Comparison of ENCODE assay signal across 18 cellular contexts in the genomic region with DNA sequence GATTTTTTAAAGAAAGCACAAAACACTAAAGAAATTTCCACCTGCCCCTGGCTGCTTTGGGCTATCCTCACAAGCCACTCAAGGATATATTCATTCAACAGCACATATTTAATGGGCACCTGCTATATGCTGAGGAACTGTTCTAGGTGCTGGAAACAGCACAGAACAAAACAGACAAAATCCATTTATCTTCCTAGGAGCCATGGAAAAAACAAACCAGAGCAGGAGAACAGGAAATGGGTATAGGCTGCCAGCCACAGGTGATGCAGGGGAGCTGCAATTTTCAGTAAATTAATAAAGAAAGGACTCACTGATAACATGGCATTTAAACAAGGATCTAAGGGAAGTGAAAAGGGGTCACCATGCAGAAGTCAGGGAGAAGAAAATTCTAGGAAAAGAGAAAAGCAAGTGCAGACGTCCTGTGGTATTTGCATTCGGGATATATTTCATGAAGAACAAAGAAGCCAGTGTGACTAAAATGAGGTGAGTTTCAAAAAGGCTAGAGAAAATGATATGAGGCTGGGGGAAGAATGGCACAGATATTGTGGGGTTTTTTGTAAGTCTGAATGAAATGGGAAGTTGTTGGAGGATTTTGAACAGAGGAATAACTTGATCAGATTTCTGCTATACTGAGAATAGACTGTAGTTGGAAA.
"Had no signal": no experiment of that assay in that cellular context is flagged by ENCODE, and none has a peak within 500 bp of the region (broad histone marks: within the 10 kb centered on the region; RNA-seq: fewer than 3 reads in every experiment).

No MANE protein-coding gene starts in this region.

- ATAC-seq: activated naive CD8-positive, alpha-beta T cell treated with anti-CD3 and anti-CD28 coated beads, Interleukin-2, amount 50 U/mL, for 24 hours; effector memory CD8-positive, alpha-beta T cell; left colon; mucosa of descending colon; natural killer cell; right cardiac atrium; stimulated activated effector memory CD8-positive, alpha-beta T cell treated with anti-CD3 and anti-CD28 coated beads, Interleukin-12 subunit alpha, Interleukin-12 subunit beta, amount 100 ng/mL, for 72 hours had no signal

- H3K4me3 ChIP-seq: mucosa of descending colon, smooth muscle cell, tibial nerve had no signal

- H3K36me3 ChIP-seq: tibial nerve had no signal

- H3K4me3 Mint-ChIP-seq: activated CD4-positive, alpha-beta T cell treated with anti-CD3 and anti-CD28 coated beads, Interleukin-2, amount 10 ng/mL, durations not matched to agents 24 days and 14 days; activated naive CD8-positive, alpha-beta T cell treated with anti-CD3 and anti-CD28 coated beads, Interleukin-2, amount 50 U/mL, for 24 hours; activated T-helper 1 cell treated with anti-CD3 and anti-CD28 coated beads, Interleukin-12 subunit alpha, Interleukin-12 subunit beta, Interleukin-2, Interleukin-4 antibody, amounts not matched to agents 30 ng/mL and 10 ng/mL and 1 ng/mL, durations not matched to agents 14 hours and 24 hours and 36 hours; central memory CD8-positive, alpha-beta T cell; dendritic cell treated with granulocyte-macrophage colony-stimulating factor and Interleukin-4, amounts not matched to agents 40 ng/mL and 50 ng/mL, for 4 days; effector memory CD8-positive, alpha-beta T cell; immature natural killer cell; natural killer cell; stimulated activated effector memory CD8-positive, alpha-beta T cell treated with anti-CD3 and anti-CD28 coated beads, Interleukin-12 subunit alpha, Interleukin-12 subunit beta, amount 100 ng/mL, for 72 hours had no signal

- H3K4me1 ChIP-seq: tibial nerve had no signal

- H3K27me3 Mint-ChIP-seq: activated CD4-positive, alpha-beta T cell treated with anti-CD3 and anti-CD28 coated beads, Interleukin-2, amount 10 ng/mL, durations not matched to agents 24 days and 14 days; activated naive CD8-positive, alpha-beta T cell treated with anti-CD3 and anti-CD28 coated beads, Interleukin-2, amount 50 U/mL, for 24 hours; central memory CD8-positive, alpha-beta T cell; dendritic cell treated with granulocyte-macrophage colony-stimulating factor and Interleukin-4, amounts not matched to agents 40 ng/mL and 50 ng/mL, for 4 days; effector memory CD8-positive, alpha-beta T cell; progenitor cell of endocrine pancreas had no signal

- H3K27me3 ChIP-seq: tibial nerve had no signal

- H3K9me3 Mint-ChIP-seq: activated CD4-positive, alpha-beta T cell treated with anti-CD3 and anti-CD28 coated beads, Interleukin-2, amount 10 ng/mL, durations not matched to agents 24 days and 14 days; activated naive CD8-positive, alpha-beta T cell treated with anti-CD3 and anti-CD28 coated beads, Interleukin-2, amount 50 U/mL, for 24 hours; activated T-helper 1 cell treated with anti-CD3 and anti-CD28 coated beads, Interleukin-12 subunit alpha, Interleukin-12 subunit beta, Interleukin-2, Interleukin-4 antibody, amounts not matched to agents 30 ng/mL and 10 ng/mL and 1 ng/mL, durations not matched to agents 14 hours and 24 hours and 36 hours; dendritic cell treated with granulocyte-macrophage colony-stimulating factor and Interleukin-4, amounts not matched to agents 40 ng/mL and 50 ng/mL, for 4 days; effector memory CD8-positive, alpha-beta T cell; natural killer cell; stimulated activated effector memory CD8-positive, alpha-beta T cell treated with anti-CD3 and anti-CD28 coated beads, Interleukin-12 subunit alpha, Interleukin-12 subunit beta, amount 100 ng/mL, for 72 hours had no signal

- H3K4me1 Mint-ChIP-seq: activated CD4-positive, alpha-beta T cell treated with anti-CD3 and anti-CD28 coated beads, Interleukin-2, amount 10 ng/mL, durations not matched to agents 24 days and 14 days; activated naive CD8-positive, alpha-beta T cell treated with anti-CD3 and anti-CD28 coated beads, Interleukin-2, amount 50 U/mL, for 24 hours; central memory CD8-positive, alpha-beta T cell; immature natural killer cell; natural killer cell; stimulated activated effector memory CD8-positive, alpha-beta T cell treated with anti-CD3 and anti-CD28 coated beads, Interleukin-12 subunit alpha, Interleukin-12 subunit beta, amount 100 ng/mL, for 72 hours had no signal

- DNase-seq: activated CD4-positive, alpha-beta T cell treated with anti-CD3 and anti-CD28 coated beads, Interleukin-2, amount 10 ng/mL, durations not matched to agents 24 days and 14 days; activated naive CD4-positive, alpha-beta T cell; activated naive CD8-positive, alpha-beta T cell treated with anti-CD3 and anti-CD28 coated beads, Interleukin-2, amount 50 U/mL, for 24 hours; effector memory CD8-positive, alpha-beta T cell; erythroblast; glutamatergic neuron; immature natural killer cell; left colon; mucosa of descending colon; natural killer cell; right cardiac atrium had no signal

- H3K9me3 ChIP-seq: mucosa of descending colon, tibial nerve had no signal

- H3K36me3 Mint-ChIP-seq: immature natural killer cell; natural killer cell; stimulated activated effector memory CD8-positive, alpha-beta T cell treated with anti-CD3 and anti-CD28 coated beads, Interleukin-12 subunit alpha, Interleukin-12 subunit beta, amount 100 ng/mL, for 72 hours had no signal

- H3K27ac Mint-ChIP-seq: activated CD4-positive, alpha-beta T cell treated with anti-CD3 and anti-CD28 coated beads, Interleukin-2, amount 10 ng/mL, durations not matched to agents 24 days and 14 days; activated naive CD8-positive, alpha-beta T cell treated with anti-CD3 and anti-CD28 coated beads, Interleukin-2, amount 50 U/mL, for 24 hours; activated T-helper 1 cell treated with anti-CD3 and anti-CD28 coated beads, Interleukin-12 subunit alpha, Interleukin-12 subunit beta, Interleukin-2, Interleukin-4 antibody, amounts not matched to agents 30 ng/mL and 10 ng/mL and 1 ng/mL, durations not matched to agents 14 hours and 24 hours and 36 hours; dendritic cell treated with granulocyte-macrophage colony-stimulating factor and Interleukin-4, amounts not matched to agents 40 ng/mL and 50 ng/mL, for 4 days; effector memory CD8-positive, alpha-beta T cell; immature natural killer cell; natural killer cell; progenitor cell of endocrine pancreas; stimulated activated effector memory CD8-positive, alpha-beta T cell treated with anti-CD3 and anti-CD28 coated beads, Interleukin-12 subunit alpha, Interleukin-12 subunit beta, amount 100 ng/mL, for 72 hours had no signal

- H3K27ac ChIP-seq: tibial nerve had no signal
